In the genomic region with DNA sequence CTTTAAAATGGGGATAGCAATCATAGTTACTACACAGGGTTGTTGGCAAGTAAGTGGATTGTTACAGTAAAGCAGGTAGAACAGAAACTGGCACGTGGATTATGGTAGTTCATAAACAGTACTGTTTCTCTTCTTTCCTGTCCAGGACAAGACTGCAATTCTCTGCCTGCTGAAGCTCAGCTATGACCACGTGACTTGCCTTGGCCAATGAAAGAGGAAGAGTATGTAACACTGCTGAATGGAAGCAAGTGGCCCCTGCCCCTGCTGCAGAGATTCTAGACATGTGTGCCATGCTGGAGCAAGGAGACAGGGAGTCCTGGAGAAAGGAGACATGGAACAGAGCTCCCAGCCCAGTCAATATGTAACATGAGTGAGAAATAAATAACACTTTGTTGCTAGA, we compare ENCODE assay signal across 1 cellular context.
TF ChIP-seq lines count a peak whose summit lies in the region.

No MANE protein-coding gene starts in this region.

TF ChIP-seq in GM12878, 131 proteins besides CTCF, POLR2A, EP300 and RAD21 (continued from another document):
- TF ChIP-seq, protein P1, sequence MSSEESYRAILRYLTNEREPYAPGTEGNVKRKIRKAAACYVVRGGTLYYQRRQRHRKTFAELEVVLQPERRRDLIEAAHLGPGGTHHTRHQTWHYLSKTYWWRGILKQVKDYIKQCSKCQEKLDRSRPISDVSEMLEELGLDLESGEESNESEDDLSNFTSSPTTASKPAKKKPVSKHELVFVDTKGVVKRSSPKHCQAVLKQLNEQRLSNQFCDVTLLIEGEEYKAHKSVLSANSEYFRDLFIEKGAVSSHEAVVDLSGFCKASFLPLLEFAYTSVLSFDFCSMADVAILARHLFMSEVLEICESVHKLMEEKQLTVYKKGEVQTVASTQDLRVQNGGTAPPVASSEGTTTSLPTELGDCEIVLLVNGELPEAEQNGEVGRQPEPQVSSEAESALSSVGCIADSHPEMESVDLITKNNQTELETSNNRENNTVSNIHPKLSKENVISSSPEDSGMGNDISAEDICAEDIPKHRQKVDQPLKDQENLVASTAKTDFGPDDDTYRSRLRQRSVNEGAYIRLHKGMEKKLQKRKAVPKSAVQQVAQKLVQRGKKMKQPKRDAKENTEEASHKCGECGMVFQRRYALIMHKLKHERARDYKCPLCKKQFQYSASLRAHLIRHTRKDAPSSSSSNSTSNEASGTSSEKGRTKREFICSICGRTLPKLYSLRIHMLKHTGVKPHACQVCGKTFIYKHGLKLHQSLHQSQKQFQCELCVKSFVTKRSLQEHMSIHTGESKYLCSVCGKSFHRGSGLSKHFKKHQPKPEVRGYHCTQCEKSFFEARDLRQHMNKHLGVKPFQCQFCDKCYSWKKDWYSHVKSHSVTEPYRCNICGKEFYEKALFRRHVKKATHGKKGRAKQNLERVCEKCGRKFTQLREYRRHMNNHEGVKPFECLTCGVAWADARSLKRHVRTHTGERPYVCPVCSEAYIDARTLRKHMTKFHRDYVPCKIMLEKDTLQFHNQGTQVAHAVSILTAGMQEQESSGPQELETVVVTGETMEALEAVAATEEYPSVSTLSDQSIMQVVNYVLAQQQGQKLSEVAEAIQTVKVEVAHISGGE (CRISPR knock-in tag; IDR thresholded peaks at IDR 0.05): no peak
- TF ChIP-seq, protein P2, sequence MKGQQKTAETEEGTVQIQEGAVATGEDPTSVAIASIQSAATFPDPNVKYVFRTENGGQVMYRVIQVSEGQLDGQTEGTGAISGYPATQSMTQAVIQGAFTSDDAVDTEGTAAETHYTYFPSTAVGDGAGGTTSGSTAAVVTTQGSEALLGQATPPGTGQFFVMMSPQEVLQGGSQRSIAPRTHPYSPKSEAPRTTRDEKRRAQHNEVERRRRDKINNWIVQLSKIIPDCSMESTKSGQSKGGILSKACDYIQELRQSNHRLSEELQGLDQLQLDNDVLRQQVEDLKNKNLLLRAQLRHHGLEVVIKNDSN (IDR thresholded peaks at IDR 0.05; ENCODE audit: borderline replicate concordance, extremely low read length, insufficient read depth, low read depth, low read length): peak; percentile 8
